18 cellular contexts compared by ENCODE assay signal in the genomic region with DNA sequence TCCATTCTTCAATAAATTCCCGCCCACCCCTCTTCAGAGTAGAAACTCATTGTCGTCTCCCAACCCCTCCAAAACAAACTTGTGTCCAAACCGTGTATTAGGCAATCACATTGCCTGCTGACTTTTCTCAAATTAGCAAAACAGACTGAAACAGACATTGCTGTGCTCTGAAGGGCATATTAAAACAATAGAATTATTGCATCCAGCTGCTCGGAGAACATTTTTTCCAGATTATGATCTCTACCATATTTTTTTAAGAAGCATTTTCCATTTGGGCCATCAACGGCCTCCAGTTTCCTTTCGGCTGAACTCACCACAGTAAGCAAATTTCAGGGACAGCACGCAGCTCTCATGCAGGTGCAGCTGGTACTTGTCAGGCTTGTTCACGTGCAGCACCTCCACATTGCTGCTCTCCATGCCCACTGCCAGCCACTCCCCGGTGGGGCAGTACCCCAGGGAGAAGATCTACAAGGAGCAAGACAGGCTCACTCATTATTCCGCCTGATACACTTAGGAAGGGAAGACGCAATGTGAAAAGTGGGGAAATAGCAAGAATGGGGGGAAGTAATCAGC.
DNase-seq lines count a peak whose midpoint lies in the region; ATAC-seq, FAIRE-seq and TF ChIP-seq lines count a peak whose summit lies in the region.
"Had no signal": no experiment of that assay in that cellular context is flagged by ENCODE, and none has a peak within 500 bp of the region (broad histone marks: within the 10 kb centered on the region; RNA-seq: fewer than 3 reads in every experiment).

No MANE protein-coding gene starts in this region.

- peaks cover 3 to 14% of the 10 kb centered on the region in 2 experiments for H3K36me3 ChIP-seq in endothelial cell of umbilical vein (ENCODE audit: control insufficient read depth in 2 of 2, extremely low read depth in 1 of 2, insufficient read depth in 2 of 2, low read length in 2 of 2)
- peaks cover 0 to 84% (median 33%) of the 10 kb centered on the region in 6 donors for H3K36me3 ChIP-seq in spleen

- H3K27me3 ChIP-seq in H9 (ENCODE audit: insufficient read depth, low read length) (no peaks in the 10 kb centered on the region), endothelial cell of umbilical vein (ENCODE audit: control insufficient read depth in 2 of 2, insufficient read depth in 2 of 2, low read length in 2 of 2) (no peaks in the 10 kb centered on the region), spleen (replicated peaks in 1 of 7) (no peaks in the 10 kb centered on the region)
- H3K27me3 ChIP-seq: SJCRH30 had no signal

- no peak overlapping the region for H3K18ac ChIP-seq in H9 (ENCODE audit: insufficient read length, low read depth, low read length)

- no peak for TF ChIP-seq POLR2A in endothelial cell of umbilical vein (IDR thresholded peaks at IDR 0.05; ENCODE audit: low read depth, low read length)
- TF ChIP-seq POLR2A in spleen (IDR thresholded peaks at IDR 0.05) = no peak

- H3K79me1 ChIP-seq in H9 (ENCODE audit: insufficient read depth, low read depth, low read length, poor library complexity, severe bottlenecking) = no peaks in the 10 kb centered on the region

- H3K36me3 Mint-ChIP-seq in H9 (ENCODE audit: insufficient read depth in 1 of 3, low read depth in 3 of 3) = peaks cover 64 to 87% (median 82%) of the 10 kb centered on the region in 3 experiments

- no peak for DNase-seq in H9
- peak; percentile 61 for DNase-seq in endothelial cell of umbilical vein (ENCODE audit: low read depth, low spot score)
- DNase-seq in spleen = no peak
- no peak for DNase-seq in kidney glomerular epithelial cell (lab: John Stamatoyannopoulos, UW)
- DNase-seq in RCC 7860 (ENCODE audit: low spot score) = no peak
- DNase-seq: CD4-positive, alpha-beta T cell; DMS79 treated with DMSO at 0.1 percent for 48 hours; NCI-H1092; NCI-H774; OCI-M1; SJCRH30 had no signal

- H4K20me1 ChIP-seq in H9 (ENCODE audit: control insufficient read depth, insufficient read depth, insufficient read length) (no peaks in the 10 kb centered on the region), endothelial cell of umbilical vein (replicated peaks; ENCODE audit: control insufficient read depth, extremely low read depth, insufficient read depth, low read length) (no peaks in the 10 kb centered on the region)

- intact Hi-C loops in endothelial cell of umbilical vein (cut with micrococcal nuclease) = loop anchor here (10.0 kb wide), 1 partner anchor 1300 kb away; no protein-coding TSS in a partner anchor
- intact Hi-C loops in spleen (cut with DNase I; ENCODE audit: low total_unique reads) = no loop called here

- H2AFZ ChIP-seq in H9 (ENCODE audit: low read length) (no peak overlapping the region), endothelial cell of umbilical vein (ENCODE audit: low read depth, low read length) (no peak overlapping the region)

- CTCF ChIA-PET in endothelial cell of umbilical vein (lab: Charles Lee) = interaction anchor here (1.1 kb wide), 1 partner anchor 11 kb away, joined by 3 read pairs; no protein-coding TSS in a partner anchor

- no peak overlapping the region for H3K9ac ChIP-seq in H9 (ENCODE audit: extremely low read depth, insufficient read length, low read length)
- H3K9ac ChIP-seq in endothelial cell of umbilical vein (replicated peaks; ENCODE audit: extremely low read depth, insufficient read depth, low read length) = no peak overlapping the region
- H3K9ac ChIP-seq: KMS-11 had no signal

- H4K5ac ChIP-seq in H9 (ENCODE audit: insufficient read length, low read depth, low read length) = no peak overlapping the region

- H4K91ac ChIP-seq in H9 (ENCODE audit: insufficient read length, low read depth, low read length) = no peak overlapping the region

- H3K27ac Mint-ChIP-seq in H9 = peak overlapping the region in 2 of 3 experiments; percentile 19 to 45; a peak in 2 of 7 replicates
- H3K27ac Mint-ChIP-seq: CD4-positive, alpha-beta T cell had no signal

- H3K4me2 ChIP-seq in H9 (ENCODE audit: insufficient read depth, insufficient read length, low read length) = no peak overlapping the region
- no peak overlapping the region for H3K4me2 ChIP-seq in endothelial cell of umbilical vein (ENCODE audit: insufficient read depth, low read length)
- H3K4me2 ChIP-seq: KMS-11 had no signal

- H3K56ac ChIP-seq in H9 (ENCODE audit: insufficient read length, low read depth, low read length) = no peak overlapping the region

- BruUV-seq in endothelial cell of umbilical vein (replicated peaks; lab: Mats Ljungman, UMichigan) = no TSS peak

- no peaks in the 10 kb centered on the region for H3K23me2 ChIP-seq in H9 (ENCODE audit: insufficient read length, low read depth, low read length, poor library complexity, severe bottlenecking)

- no peaks in the 10 kb centered on the region for H3K9me1 ChIP-seq in endothelial cell of umbilical vein (replicated peaks; ENCODE audit: control insufficient read depth, extremely low read depth, insufficient read depth, low read length)

- POLR2A ChIA-PET in endothelial cell of umbilical vein (lab: Charles Lee) = no interaction called here

- no peaks in the 10 kb centered on the region; a peak in 1 of 5 replicates for H3K9me3 Mint-ChIP-seq in H9
- H3K9me3 Mint-ChIP-seq: CD4-positive, alpha-beta T cell had no signal

- FAIRE-seq in endothelial cell of umbilical vein (lab: Jason Lieb, UNC) (no peak), RCC 7860 (lab: Jason Lieb, UNC) (no peak)
- FAIRE-seq: D721Med, G401.6, GM12892 had no signal

- H3K4me1 ChIP-seq in H9 (ENCODE audit: insufficient read depth, low read length) = no peaks in the 10 kb centered on the region
- peaks cover 23% of the 10 kb centered on the region for H3K4me1 ChIP-seq in endothelial cell of umbilical vein (ENCODE audit: control insufficient read depth, extremely low read depth, insufficient read depth, low read length)
- peaks cover 0 to 16% (median 2%) of the 10 kb centered on the region in 6 donors for H3K4me1 ChIP-seq in spleen
- H3K4me1 ChIP-seq: SJCRH30 had no signal

- whole genome bisulfite sequencing in H9 (ENCODE audit: extremely low coverage, insufficient read length, low lambda C conversion rate) = no CpG with 5 or more reads among the region's 11 CpGs
- WGBS in spleen, 5 donors = 67 to 81% (median 76%) methylated on average over 11 of the region's 11 CpGs

- H3K4ac ChIP-seq in H9 (ENCODE audit: low read depth, low read length) = no peak overlapping the region

- ATAC-seq in SK-N-SH treated with all-trans-retinoic acid at 6 μM for 48 hours (no peak; the same call in 2 of the 3 replicates), GM18873 (IDR thresholded peaks at IDR 0.05; ENCODE audit: low FRiP score, unreplicated experiment) (no peak)

- H3K79me2 ChIP-seq in H9 (ENCODE audit: insufficient read depth, low read length) (no peaks in the 10 kb centered on the region), endothelial cell of umbilical vein (ENCODE audit: control insufficient read depth, insufficient read depth, low read length) (no peaks in the 10 kb centered on the region)

- dilution Hi-C loops in endothelial cell of umbilical vein (cut with MboI; ENCODE audit: extremely low pct_ligation_motif_present, low sequenced_read_pairs) = no loop called here

- H3K27ac ChIP-seq in H9 (ENCODE audit: insufficient read length, low read depth, low read length) = no peak overlapping the region
- no peak overlapping the region for H3K27ac ChIP-seq in endothelial cell of umbilical vein (ENCODE audit: insufficient read depth, low read depth, low read length)
- peak overlapping the region in 5 of 8 donors; percentile 12 to 60 (median 42) for H3K27ac ChIP-seq in spleen
- H3K27ac ChIP-seq: KMS-11, RWPE1, SJCRH30 had no signal

- H3K4me3 ChIP-seq in endothelial cell of umbilical vein (replicated peaks in 1 of 3; ENCODE audit: insufficient read depth in 1 of 3, low read depth in 1 of 3, low read length in 3 of 3) = no peak overlapping the region
- H3K4me3 ChIP-seq in spleen = no peak overlapping the region
- H3K4me3 ChIP-seq: SJCRH30 had no signal

- H3K4me3 Mint-ChIP-seq in H9 = no peak overlapping the region
- H3K4me3 Mint-ChIP-seq: CD4-positive, alpha-beta T cell had no signal

- H2BK15ac ChIP-seq in H9 (ENCODE audit: low read depth, low read length) = no peak overlapping the region

- H3K9me3 ChIP-seq in H9 (ENCODE audit: control insufficient read depth, low read depth, low read length) (no peaks in the 10 kb centered on the region), endothelial cell of umbilical vein (replicated peaks; ENCODE audit: control insufficient read depth, insufficient read depth, low read length) (no peaks in the 10 kb centered on the region), spleen (no peaks in the 10 kb centered on the region)

- H2BK20ac ChIP-seq in H9 (ENCODE audit: low read depth, low read length, poor library complexity, severe bottlenecking) = no peak overlapping the region

- H3K4me1 Mint-ChIP-seq in H9 = peaks cover 2 to 15% of the 10 kb centered on the region in 2 experiments; a peak in 3 of 4 replicates

- H3K27me3 Mint-ChIP-seq in H9 (ENCODE audit: low read depth) = no peaks in the 10 kb centered on the region
- H3K27me3 Mint-ChIP-seq: CD4-positive, alpha-beta T cell had no signal

- TF ChIP-seq CTCF in H9 (conservative IDR thresholded peaks at IDR 0.05) = no peak
- no peak for TF ChIP-seq CTCF in endothelial cell of umbilical vein (IDR thresholded peaks at IDR 0.05; ENCODE audit: extremely low read depth in 1 of 2, insufficient read depth in 1 of 2, low read depth in 1 of 2, low read length in 2 of 2)
- no peak for TF ChIP-seq CTCF in spleen (IDR thresholded peaks at IDR 0.05 in 8 of 11, conservative IDR thresholded peaks at IDR 0.05 in 3 of 11)

- no peak overlapping the region for H4K8ac ChIP-seq in H9 (replicated peaks; ENCODE audit: insufficient read length, low read depth, low read length)

- no peak overlapping the region for H3T11ph ChIP-seq in H9 (ENCODE audit: low read length)

- no peak overlapping the region for H2BK120ac ChIP-seq in H9 (ENCODE audit: low read depth, low read length, poor library complexity, severe bottlenecking)

- no peak overlapping the region for H3K14ac ChIP-seq in H9 (ENCODE audit: insufficient read depth, low read length)

- no peak overlapping the region for H2BK5ac ChIP-seq in H9 (ENCODE audit: insufficient read length, low read length)

- H3K23ac ChIP-seq in H9 (ENCODE audit: insufficient read length, low read depth, low read length) = no peak overlapping the region

- no peak overlapping the region for H2AK5ac ChIP-seq in H9 (ENCODE audit: insufficient read length, low read length)

- no peak overlapping the region for H2BK12ac ChIP-seq in H9 (ENCODE audit: insufficient read length, low read depth, low read length)

TF ChIP-seq in SK-N-SH treated with all-trans-retinoic acid at 6 μM for 48 hours, 23 proteins besides CTCF, POLR2A, EP300 and RAD21 (continues in another document):
- TF ChIP-seq ISL1 (CRISPR knock-in tag; IDR thresholded peaks at IDR 0.05) = no peak

TF ChIP-seq in endothelial cell of umbilical vein, 7 proteins besides CTCF, POLR2A, EP300 and RAD21 (continues in another document):
- TF ChIP-seq MYC (IDR thresholded peaks at IDR 0.05; ENCODE audit: low read depth, low read length) (no peak), FOS (IDR thresholded peaks at IDR 0.05; ENCODE audit: borderline replicate concordance, insufficient read depth, low read length) (no peak)
- TF ChIP-seq, protein P1, sequence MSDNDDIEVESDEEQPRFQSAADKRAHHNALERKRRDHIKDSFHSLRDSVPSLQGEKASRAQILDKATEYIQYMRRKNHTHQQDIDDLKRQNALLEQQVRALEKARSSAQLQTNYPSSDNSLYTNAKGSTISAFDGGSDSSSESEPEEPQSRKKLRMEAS (IDR thresholded peaks at IDR 0.05; ENCODE audit: insufficient read depth, insufficient read length) = no peak

Comparison
In these comparisons a context has a peak if more than half of its experiments do, and no peak if none do; other contexts are left out.
1. H3K27ac ChIP-seq: peak in spleen (5 of 8); none in H9 (single experiment) and endothelial cell of umbilical vein (single experiment).